In genomic region chr12:24045816-24046257, GRCh38 we compare ENCODE assay signal across 13 cellular contexts.
DNase-seq lines count a peak whose midpoint lies in the region; ATAC-seq and TF ChIP-seq lines count a peak whose summit lies in the region.
"Had no signal": no experiment of that assay in that cellular context is flagged by ENCODE, and none has a peak within 500 bp of the region (broad histone marks: within the 10 kb centered on the region; RNA-seq: fewer than 3 reads in every experiment).

No MANE protein-coding gene starts in this region.

- H3K4me3 ChIP-seq in skeletal muscle satellite cell (ENCODE audit: low read length), result no peak overlapping the region
- H3K4me3 ChIP-seq: testis had no signal

- peaks cover 5% of the 10 kb centered on the region for H3K9me3 ChIP-seq in skeletal muscle satellite cell (replicated peaks; ENCODE audit: low read length)
- H3K9me3 ChIP-seq: testis had no signal

- no peaks in the 10 kb centered on the region for H3K4me1 Mint-ChIP-seq in WTC11

- H3K27me3 Mint-ChIP-seq in WTC11 (ENCODE audit: low read depth), result no peaks in the 10 kb centered on the region

- H3K27me3 ChIP-seq in skeletal muscle satellite cell (ENCODE audit: control insufficient read depth, insufficient read depth, low read length), result peaks cover 13% of the 10 kb centered on the region
- H3K27me3 ChIP-seq: testis had no signal

- no peak overlapping the region for H3K9ac ChIP-seq in skeletal muscle satellite cell (ENCODE audit: low read depth, low read length)

- no peaks in the 10 kb centered on the region for H3K36me3 ChIP-seq in skeletal muscle satellite cell (ENCODE audit: insufficient read depth, low read length)

- no peak overlapping the region; the same call in 1 of the 2 replicates for H3K27ac Mint-ChIP-seq in WTC11
- H3K27ac Mint-ChIP-seq: activated naive CD4-positive, alpha-beta T cell treated with anti-CD3 and anti-CD28 coated beads for 36 hours; endodermal cell had no signal

- H3K4me3 Mint-ChIP-seq in WTC11, result no peak overlapping the region
- H3K4me3 Mint-ChIP-seq: activated naive CD4-positive, alpha-beta T cell treated with anti-CD3 and anti-CD28 coated beads for 36 hours; endodermal cell had no signal

- POLR2A ChIA-PET in WTC11 (lab: Charles Lee), result no interaction called here

- H3K4me1 ChIP-seq in skeletal muscle satellite cell (ENCODE audit: control insufficient read depth, insufficient read depth, low read length), result peaks cover 18% of the 10 kb centered on the region
- H3K4me1 ChIP-seq: testis had no signal

- TF ChIP-seq CTCF in WTC11 (IDR thresholded peaks at IDR 0.05), result no peak
- TF ChIP-seq CTCF in omental fat pad (IDR thresholded peaks at IDR 0.05), result no peak

- CTCF ChIA-PET in WTC11 (lab: Charles Lee), result no interaction called here

- DNase-seq in WTC11 (ENCODE audit: low spot score) (no peak), left cardiac atrium (peak; percentile 40), Kasumi-1 (lab: John Stamatoyannopoulos, UW) (no peak), omental fat pad (ENCODE audit: low spot score) (no peak), NCI-H774 (lab: John Stamatoyannopoulos, UW) (no peak)
- DNase-seq: activated CD4-positive, alpha-beta T cell treated with anti-CD3 and anti-CD28 coated beads, Interleukin-2, amount 50 U/mL, for 48 hours; activated naive CD4-positive, alpha-beta T cell treated with anti-CD3 and anti-CD28 coated beads for 36 hours; endodermal cell; occipital lobe; testis had no signal

- peaks cover 11% of the 10 kb centered on the region; the same call in 1 of the 2 replicates for H3K36me3 Mint-ChIP-seq in WTC11

- intact Hi-C loops in left cardiac atrium (cut with DNase I), result no loop called here

- peak overlapping the region; percentile 37 for H3K4me2 ChIP-seq in skeletal muscle satellite cell (ENCODE audit: low read length)

- ATAC-seq in HG03354 (IDR thresholded peaks at IDR 0.05; ENCODE audit: poor library complexity, severe bottlenecking, unreplicated experiment) (peak; percentile 61), WTC11 (no peak), left cardiac atrium (peak; percentile 87), HG02571 (IDR thresholded peaks at IDR 0.05; ENCODE audit: unreplicated experiment) (no peak), omental fat pad (ENCODE audit: low FRiP score) (no peak)

- peaks cover 20% of the 10 kb centered on the region for H3K9me3 Mint-ChIP-seq in WTC11
- H3K9me3 Mint-ChIP-seq: activated naive CD4-positive, alpha-beta T cell treated with anti-CD3 and anti-CD28 coated beads for 36 hours had no signal

TF ChIP-seq in WTC11, 78 proteins besides CTCF, POLR2A, EP300 and RAD21:
- no peak for TF ChIP-seq USF1 (CRISPR knock-in tag; IDR thresholded peaks at IDR 0.05)
- TF ChIP-seq GABPB1 (CRISPR knock-in tag; IDR thresholded peaks at IDR 0.05), result peak; percentile 28; the same call in 1 of the 2 replicates

Comparison
In these comparisons a context has a peak if more than half of its experiments do, and no peak if none do; other contexts are left out.
1. ATAC-seq: peak in HG03354 (single experiment) and left cardiac atrium (2 of 2); none in WTC11 (single experiment), HG02571 (single experiment) and omental fat pad (single experiment).